ENCODE assay signal across 22 cellular contexts in genomic region chr4:100165809-100166208, GRCh38. TPM values are rescaled to one million over a fixed set of nuclear protein-coding genes. Genes with fewer than 3 reads are reported as not detected.
DNase-seq lines count a peak whose midpoint lies in the region; ATAC-seq and TF ChIP-seq lines count a peak whose summit lies in the region.
"Had no signal": no experiment of that assay in that cellular context is flagged by ENCODE, and none has a peak within 500 bp of the region (broad histone marks: within the 10 kb centered on the region; RNA-seq: fewer than 3 reads in every experiment).

No MANE protein-coding gene starts in this region.

- WGBS in psoas muscle, 3 donors, result 23 to 37% (median 28%) methylated on average over 1 of the region's 1 CpG

- H3K27ac ChIP-seq in psoas muscle, result peak overlapping the region; percentile 79
- H3K27ac ChIP-seq: GM23248, transverse colon had no signal

- no peak for TF ChIP-seq CTCF in psoas muscle (IDR thresholded peaks at IDR 0.05)

- H3K27ac Mint-ChIP-seq in activated CD4-positive, alpha-beta T cell treated with anti-CD3 and anti-CD28 coated beads for 36 hours, result no peak overlapping the region
- no peak overlapping the region for H3K27ac Mint-ChIP-seq in activated CD8-positive, alpha-beta T cell treated with anti-CD3 and anti-CD28 coated beads, Interleukin-2, amount 10 ng/mL, durations not matched to agents 7 days and 5 days
- H3K27ac Mint-ChIP-seq: activated B cell treated with CpG ODN at 0.5 μM for 24 hours had no signal

- H3K27me3 Mint-ChIP-seq in activated CD4-positive, alpha-beta T cell treated with anti-CD3 and anti-CD28 coated beads for 36 hours, result no peaks in the 10 kb centered on the region
- H3K27me3 Mint-ChIP-seq in activated CD8-positive, alpha-beta T cell treated with anti-CD3 and anti-CD28 coated beads, Interleukin-2, amount 10 ng/mL, durations not matched to agents 7 days and 5 days (ENCODE audit: low read depth), result no peaks in the 10 kb centered on the region
- H3K27me3 Mint-ChIP-seq: activated B cell treated with CpG ODN at 0.5 μM for 24 hours had no signal

- no peak overlapping the region for H3K4me3 Mint-ChIP-seq in activated CD4-positive, alpha-beta T cell treated with anti-CD3 and anti-CD28 coated beads for 36 hours
- no peak overlapping the region for H3K4me3 Mint-ChIP-seq in activated CD8-positive, alpha-beta T cell treated with anti-CD3 and anti-CD28 coated beads, Interleukin-2, amount 10 ng/mL, durations not matched to agents 7 days and 5 days

- H3K9me3 ChIP-seq in psoas muscle, result peaks cover 8% of the 10 kb centered on the region

- no peak for DNase-seq in activated CD4-positive, alpha-beta T cell treated with anti-CD3 and anti-CD28 coated beads for 36 hours
- DNase-seq in activated CD4-positive, alpha-beta T cell treated with anti-CD3 and anti-CD28 coated beads, Interleukin-2, amount 50 U/mL, for 1 hour, result no peak
- DNase-seq in Jurkat, Clone E6-1 (ENCODE audit: low read depth, low spot score), result peak; percentile 78
- DNase-seq in activated CD8-positive, alpha-beta T cell treated with anti-CD3 and anti-CD28 coated beads, Interleukin-2, amount 10 ng/mL, durations not matched to agents 7 days and 5 days, result peak; percentile 23
- DNase-seq in psoas muscle, result no peak
- DNase-seq in hepatic stellate cell (ENCODE audit: low spot score), result no peak
- no peak for DNase-seq in NCI-H526 (lab: John Stamatoyannopoulos, UW)
- DNase-seq in kidney glomerular epithelial cell (lab: John Stamatoyannopoulos, UW), result no peak
- DNase-seq: activated B cell treated with CpG ODN at 0.5 μM for 24 hours; activated gamma-delta T cell; amygdala; C1 segment of cervical spinal cord; GF-D8; GM23248; hypothalamus; NCI-H2081; NCI-H510A treated with DMSO at 0.1 percent for 48 hours; SHP77 treated with DMSO at 0.1 percent for 48 hours; stimulated activated CD4-positive, alpha-beta T cell treated with anti-CD3 and anti-CD28 coated beads, Interleukin-15, amount 100 ng/mL, for 24 hours; stimulated activated naive CD4-positive, alpha-beta T cell; transverse colon had no signal

- no peaks in the 10 kb centered on the region for H3K36me3 Mint-ChIP-seq in activated CD4-positive, alpha-beta T cell treated with anti-CD3 and anti-CD28 coated beads for 36 hours (ENCODE audit: low read depth)
- H3K36me3 Mint-ChIP-seq in activated CD8-positive, alpha-beta T cell treated with anti-CD3 and anti-CD28 coated beads, Interleukin-2, amount 10 ng/mL, durations not matched to agents 7 days and 5 days (ENCODE audit: low read depth), result peaks cover 10% of the 10 kb centered on the region

- no peak overlapping the region for H3K4me3 ChIP-seq in Jurkat, Clone E6-1 (ENCODE audit: low read length)
- no peak overlapping the region for H3K4me3 ChIP-seq in psoas muscle
- H3K4me3 ChIP-seq: GM23248, transverse colon had no signal

- no peaks in the 10 kb centered on the region for H3K9me3 Mint-ChIP-seq in activated CD4-positive, alpha-beta T cell treated with anti-CD3 and anti-CD28 coated beads for 36 hours (ENCODE audit: low read depth)
- H3K9me3 Mint-ChIP-seq in activated CD8-positive, alpha-beta T cell treated with anti-CD3 and anti-CD28 coated beads, Interleukin-2, amount 10 ng/mL, durations not matched to agents 7 days and 5 days (ENCODE audit: insufficient read depth), result peaks cover 11% of the 10 kb centered on the region

- no peaks in the 10 kb centered on the region for H3K27me3 ChIP-seq in psoas muscle (ENCODE audit: insufficient read depth in 3 of 3, low read length in 2 of 3)
- H3K27me3 ChIP-seq: transverse colon had no signal

- intact Hi-C loops in activated CD4-positive, alpha-beta T cell treated with anti-CD3 and anti-CD28 coated beads for 36 hours (cut with DNase I, micrococcal nuclease), result no loop called here
- intact Hi-C loops in psoas muscle (cut with DNase I), result no loop called here

- CTCF ChIA-PET in activated CD4-positive, alpha-beta T cell treated with anti-CD3 and anti-CD28 coated beads for 36 hours (lab: Charles Lee), result no interaction called here
- CTCF ChIA-PET in activated CD8-positive, alpha-beta T cell treated with anti-CD3 and anti-CD28 coated beads, Interleukin-2, amount 10 ng/mL, durations not matched to agents 7 days and 5 days (lab: Charles Lee), result interaction anchor here (1.1 to 3.3 kb wide), 2 partner anchors 70 to 73 kb away, joined by 4 to 9 read pairs; no protein-coding TSS in a partner anchor

- POLR2A ChIA-PET in activated CD4-positive, alpha-beta T cell treated with anti-CD3 and anti-CD28 coated beads for 36 hours (lab: Charles Lee), result no interaction called here
- POLR2A ChIA-PET in activated CD8-positive, alpha-beta T cell treated with anti-CD3 and anti-CD28 coated beads, Interleukin-2, amount 10 ng/mL, durations not matched to agents 7 days and 5 days (lab: Charles Lee), result no interaction called here

- H3K36me3 ChIP-seq in psoas muscle (ENCODE audit: insufficient read depth in 1 of 2, low read depth in 1 of 2), result no peaks in the 10 kb centered on the region
- H3K36me3 ChIP-seq: transverse colon had no signal

- ATAC-seq in activated CD4-positive, alpha-beta T cell treated with anti-CD3 and anti-CD28 coated beads for 36 hours, result peak; percentile 33
- ATAC-seq in activated CD8-positive, alpha-beta T cell treated with anti-CD3 and anti-CD28 coated beads, Interleukin-2, amount 10 ng/mL, durations not matched to agents 7 days and 5 days, result no peak
- peak; percentile 32 to 63 (median 50) for ATAC-seq in psoas muscle

- peaks cover 30% of the 10 kb centered on the region for H3K4me1 ChIP-seq in psoas muscle
- H3K4me1 ChIP-seq: transverse colon had no signal

- H3K4me1 Mint-ChIP-seq in activated CD4-positive, alpha-beta T cell treated with anti-CD3 and anti-CD28 coated beads for 36 hours, result no peaks in the 10 kb centered on the region
- peaks cover 22% of the 10 kb centered on the region for H3K4me1 Mint-ChIP-seq in activated CD8-positive, alpha-beta T cell treated with anti-CD3 and anti-CD28 coated beads, Interleukin-2, amount 10 ng/mL, durations not matched to agents 7 days and 5 days (ENCODE audit: low read depth)

RNA-seq across cellular contexts. Expression of gene DDIT4L, which starts 24.5 kb away (rescaled TPM):
- under 1 TPM; 0.60 to 0.75 TPM for total RNA-seq in activated CD4-positive, alpha-beta T cell treated with anti-CD3 and anti-CD28 coated beads for 36 hours
- not detected for polyA plus RNA-seq in Jurkat, Clone E6-1 (2012; ENCODE audit: insufficient read depth, insufficient read length)
- not detected for total RNA-seq in activated CD8-positive, alpha-beta T cell treated with anti-CD3 and anti-CD28 coated beads, Interleukin-2, amount 10 ng/mL, durations not matched to agents 7 days and 5 days
- 100 to 1,000 TPM; 101 to 403 (median 275) TPM for total RNA-seq in psoas muscle
- polyA plus RNA-seq in psoas muscle, result 100 to 1,000 TPM in 2 of 3 donors, 10 to 100 TPM in 1; 84.2 to 160 (median 107) TPM
- total RNA-seq: activated B cell treated with CpG ODN at 0.5 μM for 24 hours had no signal
- polyA plus RNA-seq: neural cell had no signal

Comparison
In these comparisons a context has a peak if more than half of its experiments do, and no peak if none do; other contexts are left out.
1. DNase-seq: peak in Jurkat, Clone E6-1 (single experiment) and activated CD8-positive, alpha-beta T cell treated with anti-CD3 and anti-CD28 coated beads, Interleukin-2, amount 10 ng/mL, durations not matched to agents 7 days and 5 days (single experiment); none in activated CD4-positive, alpha-beta T cell treated with anti-CD3 and anti-CD28 coated beads for 36 hours (single experiment), activated CD4-positive, alpha-beta T cell treated with anti-CD3 and anti-CD28 coated beads, Interleukin-2, amount 50 U/mL, for 1 hour (single experiment), psoas muscle (0 of 2), hepatic stellate cell (single experiment), NCI-H526 (0 of 2) and kidney glomerular epithelial cell (single experiment).
2. RNA of gene DDIT4L, which starts 24.5 kb away (total RNA-seq): 101 to 403 TPM in psoas muscle; 0.60 to 0.75 TPM in activated CD4-positive, alpha-beta T cell treated with anti-CD3 and anti-CD28 coated beads for 36 hours and not detected in activated CD8-positive, alpha-beta T cell treated with anti-CD3 and anti-CD28 coated beads, Interleukin-2, amount 10 ng/mL, durations not matched to agents 7 days and 5 days; every median in the first group is over 10 times any median in the second.